1 cellular context compared by ENCODE assay signal in genomic region chr3:49358217-49358883, GRCh38.
A peak's percentile ranks its signal among the peaks of the same experiment; 100 is the strongest.
TF ChIP-seq lines count a peak whose summit lies in the region.

Gene GPX1 (minus strand): TSS chr3:49358353. CDS start chr3:49358278, 75 bp downstream.

TF ChIP-seq in HepG2, 621 proteins besides CTCF, POLR2A, EP300 and RAD21 (continued from another document and continues in another):
- TF ChIP-seq ZNF616 (CRISPR knock-in tag; IDR thresholded peaks at IDR 0.05; ENCODE audit: low read depth) (no peak), AFF4 (CRISPR knock-in tag; IDR thresholded peaks at IDR 0.05) (0 out of 2 replicates have a peak, but pooled peaks have one; percentile 68), ETV5 (CRISPR knock-in tag; IDR thresholded peaks at IDR 0.05; ENCODE audit: borderline replicate concordance) (peak; percentile 97), KMT2A (CRISPR knock-in tag; IDR thresholded peaks at IDR 0.05) (peak; percentile 74; the same call in 1 of the 2 replicates), ZMYM4 (CRISPR knock-in tag; IDR thresholded peaks at IDR 0.05) (peak; percentile 87), GMEB1 (CRISPR knock-in tag; IDR thresholded peaks at IDR 0.05; ENCODE audit: borderline replicate concordance) (peak; percentile 31; the same call in 1 of the 2 replicates), ATF7-NPFF (CRISPR knock-in tag; IDR thresholded peaks at IDR 0.05; ENCODE audit: low read depth) (peak; percentile 92), ZNF33A (CRISPR knock-in tag; IDR thresholded peaks at IDR 0.05; ENCODE audit: borderline replicate concordance) (no peak), ZNF639 (CRISPR knock-in tag; conservative IDR thresholded peaks at IDR 0.05) (peak; percentile 69), TSC22D2 (CRISPR knock-in tag; IDR thresholded peaks at IDR 0.05; ENCODE audit: borderline replicate concordance) (peak; percentile 77; the same call in 1 of the 2 replicates), ZNF605 (CRISPR knock-in tag; IDR thresholded peaks at IDR 0.05) (peak; percentile 92), HOXD1 (CRISPR knock-in tag; IDR thresholded peaks at IDR 0.05) (peak; percentile 77), ZBTB2 (CRISPR knock-in tag; IDR thresholded peaks at IDR 0.05; ENCODE audit: low read depth) (no peak; the same call in 1 of the 2 replicates), ZSCAN12 (CRISPR knock-in tag; IDR thresholded peaks at IDR 0.05) (peak; percentile 27; the same call in 1 of the 2 replicates), HIVEP1 (CRISPR knock-in tag; IDR thresholded peaks at IDR 0.05) (peak; percentile 71; the same call in 1 of the 2 replicates), ZNF512B (CRISPR knock-in tag; IDR thresholded peaks at IDR 0.05; ENCODE audit: borderline replicate concordance) (0 out of 2 replicates have a peak, but pooled peaks have one; percentile 38), EHMT2 (IDR thresholded peaks at IDR 0.05; ENCODE audit: borderline replicate concordance, low read depth, low read length) (no peak), ZNF263 (CRISPR knock-in tag; IDR thresholded peaks at IDR 0.05) (peak; percentile 99), NR2F6 (IDR thresholded peaks at IDR 0.05) (no peak), NR2F6 (CRISPR knock-in tag; IDR thresholded peaks at IDR 0.05) (peak; percentile 55; the same call in 1 of the 2 replicates), ZNF230 (CRISPR knock-in tag; IDR thresholded peaks at IDR 0.05) (0 out of 2 replicates have a peak, but pooled peaks have one; percentile 56), SCMH1 (CRISPR knock-in tag; IDR thresholded peaks at IDR 0.05; ENCODE audit: borderline replicate concordance) (no peak), HDAC1 (CRISPR knock-in tag; IDR thresholded peaks at IDR 0.05) (peak; percentile 79; the same call in 1 of the 2 replicates), XRCC5 (optimal IDR thresholded peaks at IDR 0.05; ENCODE audit: low read length) (peak; percentile 58), ZNF225 (CRISPR knock-in tag; IDR thresholded peaks at IDR 0.05) (no peak; the same call in 1 of the 2 replicates), SIN3A (IDR thresholded peaks at IDR 0.05; ENCODE audit: borderline replicate concordance, low read depth, low read length) (peak; percentile 89; the same call in 1 of the 2 replicates), ZFY (CRISPR knock-in tag; IDR thresholded peaks at IDR 0.05) (peak; percentile 83), ARNT (IDR thresholded peaks at IDR 0.05) (no peak), IRF1 (CRISPR knock-in tag; IDR thresholded peaks at IDR 0.05; ENCODE audit: low read depth) (no peak), NFE2L2 (IDR thresholded peaks at IDR 0.05; ENCODE audit: low read length) (no peak), ZNF597 (CRISPR knock-in tag; IDR thresholded peaks at IDR 0.05) (no peak), SNAPC5 (CRISPR knock-in tag; IDR thresholded peaks at IDR 0.05; ENCODE audit: borderline replicate concordance) (peak; percentile 37; the same call in 1 of the 2 replicates), MATR3 (CRISPR knock-in tag; IDR thresholded peaks at IDR 0.05) (no peak), ZHX2 (IDR thresholded peaks at IDR 0.05; ENCODE audit: low read depth) (peak; percentile 38; the same call in 1 of the 2 replicates), ZHX2 (CRISPR knock-in tag; IDR thresholded peaks at IDR 0.05; ENCODE audit: borderline replicate concordance) (no peak), ZNF792 (CRISPR knock-in tag; IDR thresholded peaks at IDR 0.05) (peak; percentile 73), MYPOP (CRISPR knock-in tag; IDR thresholded peaks at IDR 0.05) (0 out of 2 replicates have a peak, but pooled peaks have one; percentile 68), ZZZ3 (CRISPR knock-in tag; IDR thresholded peaks at IDR 0.05; ENCODE audit: borderline replicate concordance) (0 out of 2 replicates have a peak, but pooled peaks have one; percentile 58)
